8 cellular contexts compared by ENCODE assay signal in the genomic region with DNA sequence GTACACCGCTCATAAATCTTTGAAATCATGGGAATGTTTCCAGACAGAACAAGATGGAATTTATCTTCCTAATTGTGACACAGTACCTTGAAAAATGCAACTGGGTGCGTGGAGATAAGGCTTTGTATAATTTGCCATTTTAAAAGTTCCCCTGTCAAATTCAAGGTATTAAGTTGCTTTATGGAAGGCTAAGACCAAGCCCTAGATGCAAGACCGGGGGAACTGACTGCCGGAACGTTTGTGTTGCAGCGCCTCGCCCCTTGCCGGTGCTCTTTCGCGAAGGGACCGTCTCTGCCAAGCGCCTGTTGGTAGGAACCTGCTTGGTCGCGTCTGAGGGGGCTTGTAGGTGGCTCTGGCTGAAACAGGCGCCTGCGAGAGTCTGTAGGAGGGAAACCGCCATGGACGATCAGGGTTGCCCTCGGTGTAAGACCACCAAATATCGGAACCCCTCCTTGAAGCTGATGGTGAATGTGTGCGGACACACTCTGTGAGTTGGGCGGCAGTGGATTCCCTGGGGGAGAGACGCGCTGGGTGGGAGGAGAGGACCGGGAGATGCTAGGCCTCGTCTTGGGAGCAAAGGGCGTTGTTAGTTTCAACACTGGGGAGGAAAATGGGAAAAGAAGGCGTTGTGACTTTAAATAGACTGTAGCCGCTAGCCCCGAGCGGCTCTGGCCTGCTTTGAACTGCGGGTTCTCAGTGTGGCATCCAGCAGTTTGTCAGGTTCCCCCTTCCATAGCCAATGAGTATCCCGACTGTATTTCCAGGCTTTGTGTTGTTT. TPM values are rescaled to one million over a fixed set of nuclear protein-coding genes. Genes with fewer than 3 reads are reported as not detected.
DNase-seq lines count a peak whose midpoint lies in the region; ATAC-seq and TF ChIP-seq lines count a peak whose summit lies in the region.

Gene MNAT1, plus strand, starts transcription at position 297 of the 778 bp plus-strand sequence. Its CDS starts 102 bp downstream, at position 399.

- peak within 1 kb of the TSS; percentile 98 for H3K4me3 ChIP-seq in Jurkat, Clone E6-1 (ENCODE audit: low read length)
- peak within 1 kb of the TSS; percentile 53 to 94 (median 66) for H3K4me3 ChIP-seq in Peyer's patch
- H3K4me3 ChIP-seq in fibroblast of the aortic adventitia (ENCODE audit: low read depth, low read length), result peak within 1 kb of the TSS; percentile 95

- intact Hi-C loops in activated T-helper 1 cell treated with anti-CD3 and anti-CD28 coated beads, Interleukin-12 subunit alpha, Interleukin-12 subunit beta, Interleukin-2, Interleukin-4 antibody, amounts not matched to agents 30 ng/mL and 10 ng/mL and 1 ng/mL, durations not matched to agents 14 hours and 24 hours and 36 hours (cut with micrococcal nuclease), result loop anchor here (1.0 to 5.0 kb wide), 4 partner anchors 10 to 482 kb away; partner anchors contain the start of genes SIX4, SLC38A6 and TRMT5

- DNase-seq in DMS53 treated with DMSO at 0.1 percent for 48 hours (lab: John Stamatoyannopoulos, UW; ENCODE audit: unreplicated experiment), result peak; percentile 40
- DNase-seq in Jurkat, Clone E6-1 (ENCODE audit: low read depth, low spot score), result peak; percentile 87
- DNase-seq in Peyer's patch, result peak; percentile 62 to 81 (median 78)
- DNase-seq in activated T-helper 1 cell treated with anti-CD3 and anti-CD28 coated beads, Interleukin-12 subunit alpha, Interleukin-12 subunit beta, Interleukin-2, Interleukin-4 antibody, amounts not matched to agents 30 ng/mL and 10 ng/mL and 1 ng/mL, durations not matched to agents 14 hours and 24 hours and 36 hours (ENCODE audit: low spot score), result peak; percentile 69
- peak; percentile 91 for DNase-seq in fibroblast of the aortic adventitia (ENCODE audit: low read depth)
- DNase-seq in nephron progenitor cell, result peak; percentile 79
- peak; percentile 85 to 87 for DNase-seq in stimulated activated naive CD8-positive, alpha-beta T cell treated with anti-CD3 and anti-CD28 coated beads, Interleukin-15, amount 100 ng/mL, for 72 hours

- peaks cover 27% of the 10 kb centered on the region for H3K4me1 Mint-ChIP-seq in activated T-helper 1 cell treated with anti-CD3 and anti-CD28 coated beads, Interleukin-12 subunit alpha, Interleukin-12 subunit beta, Interleukin-2, Interleukin-4 antibody, amounts not matched to agents 30 ng/mL and 10 ng/mL and 1 ng/mL, durations not matched to agents 14 hours and 24 hours and 36 hours (ENCODE audit: low read depth)
- peaks cover 28% of the 10 kb centered on the region for H3K4me1 Mint-ChIP-seq in nephron progenitor cell
- peaks cover 19% of the 10 kb centered on the region for H3K4me1 Mint-ChIP-seq in stimulated activated naive CD8-positive, alpha-beta T cell treated with anti-CD3 and anti-CD28 coated beads, Interleukin-15, amount 100 ng/mL, for 72 hours

- TF ChIP-seq CTCF in Peyer's patch (IDR thresholded peaks at IDR 0.05), result peak in 2 of 6 experiments; percentile 3 to 10
- TF ChIP-seq CTCF in fibroblast of the aortic adventitia (IDR thresholded peaks at IDR 0.05; ENCODE audit: insufficient read depth, low read length), result peak; percentile 23
- no peak for TF ChIP-seq CTCF in nephron progenitor cell (IDR thresholded peaks at IDR 0.05)

- H3K27ac Mint-ChIP-seq in activated T-helper 1 cell treated with anti-CD3 and anti-CD28 coated beads, Interleukin-12 subunit alpha, Interleukin-12 subunit beta, Interleukin-2, Interleukin-4 antibody, amounts not matched to agents 30 ng/mL and 10 ng/mL and 1 ng/mL, durations not matched to agents 14 hours and 24 hours and 36 hours, result peak within 1 kb of the TSS; percentile 87
- peak within 1 kb of the TSS; percentile 98 for H3K27ac Mint-ChIP-seq in nephron progenitor cell
- H3K27ac Mint-ChIP-seq in stimulated activated naive CD8-positive, alpha-beta T cell treated with anti-CD3 and anti-CD28 coated beads, Interleukin-15, amount 100 ng/mL, for 72 hours, result peak within 1 kb of the TSS; percentile 98

- no peaks in the 10 kb centered on the region for H3K36me3 ChIP-seq in Peyer's patch

- peak within 1 kb of the TSS; percentile 33 to 62 (median 54) for H3K27ac ChIP-seq in Peyer's patch

- H3K27me3 ChIP-seq in Peyer's patch, result no peaks in the 10 kb centered on the region

- no peaks in the 10 kb centered on the region for H3K9me3 Mint-ChIP-seq in activated T-helper 1 cell treated with anti-CD3 and anti-CD28 coated beads, Interleukin-12 subunit alpha, Interleukin-12 subunit beta, Interleukin-2, Interleukin-4 antibody, amounts not matched to agents 30 ng/mL and 10 ng/mL and 1 ng/mL, durations not matched to agents 14 hours and 24 hours and 36 hours
- H3K9me3 Mint-ChIP-seq in nephron progenitor cell, result peaks cover 19% of the 10 kb centered on the region
- H3K9me3 Mint-ChIP-seq in stimulated activated naive CD8-positive, alpha-beta T cell treated with anti-CD3 and anti-CD28 coated beads, Interleukin-15, amount 100 ng/mL, for 72 hours, result no peaks in the 10 kb centered on the region

- H3K27me3 Mint-ChIP-seq in activated T-helper 1 cell treated with anti-CD3 and anti-CD28 coated beads, Interleukin-12 subunit alpha, Interleukin-12 subunit beta, Interleukin-2, Interleukin-4 antibody, amounts not matched to agents 30 ng/mL and 10 ng/mL and 1 ng/mL, durations not matched to agents 14 hours and 24 hours and 36 hours (ENCODE audit: insufficient read depth), result peaks cover 21% of the 10 kb centered on the region
- no peaks in the 10 kb centered on the region for H3K27me3 Mint-ChIP-seq in nephron progenitor cell (ENCODE audit: low read depth, poor library complexity)
- H3K27me3 Mint-ChIP-seq in stimulated activated naive CD8-positive, alpha-beta T cell treated with anti-CD3 and anti-CD28 coated beads, Interleukin-15, amount 100 ng/mL, for 72 hours, result peaks cover 14% of the 10 kb centered on the region

- no peak for TF ChIP-seq POLR2A in Peyer's patch (IDR thresholded peaks at IDR 0.05)

- peaks cover 7% of the 10 kb centered on the region for H3K36me3 Mint-ChIP-seq in activated T-helper 1 cell treated with anti-CD3 and anti-CD28 coated beads, Interleukin-12 subunit alpha, Interleukin-12 subunit beta, Interleukin-2, Interleukin-4 antibody, amounts not matched to agents 30 ng/mL and 10 ng/mL and 1 ng/mL, durations not matched to agents 14 hours and 24 hours and 36 hours (ENCODE audit: low read depth)
- H3K36me3 Mint-ChIP-seq in nephron progenitor cell (ENCODE audit: low read depth), result peaks cover 24% of the 10 kb centered on the region

- peaks cover 0 to 8% (median 0%) of the 10 kb centered on the region in 4 donors for H3K4me1 ChIP-seq in Peyer's patch

- H3K4me3 Mint-ChIP-seq in activated T-helper 1 cell treated with anti-CD3 and anti-CD28 coated beads, Interleukin-12 subunit alpha, Interleukin-12 subunit beta, Interleukin-2, Interleukin-4 antibody, amounts not matched to agents 30 ng/mL and 10 ng/mL and 1 ng/mL, durations not matched to agents 14 hours and 24 hours and 36 hours, result peak within 1 kb of the TSS; percentile 97
- peak within 1 kb of the TSS; percentile 99 for H3K4me3 Mint-ChIP-seq in nephron progenitor cell
- peak within 1 kb of the TSS; percentile 93 to 98 for H3K4me3 Mint-ChIP-seq in stimulated activated naive CD8-positive, alpha-beta T cell treated with anti-CD3 and anti-CD28 coated beads, Interleukin-15, amount 100 ng/mL, for 72 hours

- ATAC-seq in GM21619 (IDR thresholded peaks at IDR 0.05; ENCODE audit: unreplicated experiment), result peak; percentile 86
- ATAC-seq in stimulated activated naive CD8-positive, alpha-beta T cell treated with anti-CD3 and anti-CD28 coated beads, Interleukin-15, amount 100 ng/mL, for 72 hours, result peak; percentile 99

- no peaks in the 10 kb centered on the region for H3K9me3 ChIP-seq in Peyer's patch

RNA-seq across cellular contexts. Expression of gene MNAT1, which starts in this region (rescaled TPM):
- 64.0 TPM for polyA plus RNA-seq in Jurkat, Clone E6-1 (2012; ENCODE audit: insufficient read depth, insufficient read length)
- 10 to 100 TPM in 3 of 4 donors, 1 to 10 TPM in 1; 7.5 to 66.8 (median 17.2) TPM for total RNA-seq in Peyer's patch
- total RNA-seq in activated T-helper 1 cell treated with anti-CD3 and anti-CD28 coated beads, Interleukin-12 subunit alpha, Interleukin-12 subunit beta, Interleukin-2, Interleukin-4 antibody, amounts not matched to agents 30 ng/mL and 10 ng/mL and 1 ng/mL, durations not matched to agents 14 hours and 24 hours and 36 hours, result 45.1 and 51.2 TPM in 2 replicates
- total RNA-seq in fibroblast of the aortic adventitia (ENCODE audit: low replicate concordance), result 59.9 and 71.2 TPM in 2 replicates

Comparison
In these comparisons a context has a peak if more than half of its experiments do, and no peak if none do; other contexts are left out.
1. Peak in every context shown above with its lines: DNase-seq, ATAC-seq, H3K4me3 ChIP-seq and H3K27ac ChIP-seq.
2. DNase-seq: peak in every context shown above with its lines; median percentile 91 in fibroblast of the aortic adventitia; 87 in Jurkat, Clone E6-1; 86 in stimulated activated naive CD8-positive, alpha-beta T cell treated with anti-CD3 and anti-CD28 coated beads, Interleukin-15, amount 100 ng/mL, for 72 hours; 79 in nephron progenitor cell; 78 in Peyer's patch; 69 in activated T-helper 1 cell treated with anti-CD3 and anti-CD28 coated beads, Interleukin-12 subunit alpha, Interleukin-12 subunit beta, Interleukin-2, Interleukin-4 antibody, amounts not matched to agents 30 ng/mL and 10 ng/mL and 1 ng/mL, durations not matched to agents 14 hours and 24 hours and 36 hours; 40 in DMS53 treated with DMSO at 0.1 percent for 48 hours.